In the genomic region with DNA sequence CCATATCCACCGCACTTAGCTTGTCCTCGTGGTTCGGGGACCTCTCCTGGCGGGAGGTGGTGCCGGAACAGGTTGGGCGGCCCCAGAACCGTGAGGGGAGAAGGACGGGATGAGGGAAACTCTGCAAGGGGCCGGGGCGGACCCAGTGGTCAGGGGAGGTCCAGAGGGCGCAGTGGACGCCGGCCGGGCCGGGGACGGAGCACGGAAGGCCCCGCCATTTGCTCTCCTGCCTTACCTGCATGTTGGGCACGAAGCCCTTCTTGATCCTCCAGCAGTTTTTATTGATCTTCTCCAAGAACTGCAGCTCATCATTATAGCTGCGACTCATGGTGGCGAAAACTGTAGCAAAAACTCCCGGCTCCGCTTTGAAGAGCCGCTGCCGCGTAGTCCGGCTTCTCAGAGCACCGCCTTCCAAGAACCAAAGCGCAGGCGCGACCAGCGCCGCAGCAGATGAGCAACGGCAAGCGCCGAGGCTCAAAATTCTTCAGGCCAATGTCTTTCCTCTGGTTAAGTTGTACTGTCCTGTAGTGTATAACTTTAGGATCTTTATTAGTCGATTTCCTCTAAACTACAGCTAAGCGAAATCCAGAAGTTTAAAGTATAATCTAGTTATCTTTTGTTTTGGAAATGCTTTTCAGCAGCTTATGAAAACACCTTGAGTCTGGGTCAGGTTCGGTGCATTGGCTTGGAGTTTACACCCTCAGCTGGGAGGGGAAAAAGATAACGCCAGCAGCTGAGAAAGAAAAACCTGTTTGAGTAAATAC, we compare ENCODE assay signal across 1 cellular context.
TF ChIP-seq lines count a peak whose summit lies in the region.

A gene (minus strand): TSS at position 419 of the 764 bp plus-strand sequence. CDS start 91 bp downstream, at position 328.

TF ChIP-seq in HepG2, 621 proteins besides CTCF, POLR2A, EP300 and RAD21 (continued from another document and continues in another):
- TF ChIP-seq, protein P1, sequence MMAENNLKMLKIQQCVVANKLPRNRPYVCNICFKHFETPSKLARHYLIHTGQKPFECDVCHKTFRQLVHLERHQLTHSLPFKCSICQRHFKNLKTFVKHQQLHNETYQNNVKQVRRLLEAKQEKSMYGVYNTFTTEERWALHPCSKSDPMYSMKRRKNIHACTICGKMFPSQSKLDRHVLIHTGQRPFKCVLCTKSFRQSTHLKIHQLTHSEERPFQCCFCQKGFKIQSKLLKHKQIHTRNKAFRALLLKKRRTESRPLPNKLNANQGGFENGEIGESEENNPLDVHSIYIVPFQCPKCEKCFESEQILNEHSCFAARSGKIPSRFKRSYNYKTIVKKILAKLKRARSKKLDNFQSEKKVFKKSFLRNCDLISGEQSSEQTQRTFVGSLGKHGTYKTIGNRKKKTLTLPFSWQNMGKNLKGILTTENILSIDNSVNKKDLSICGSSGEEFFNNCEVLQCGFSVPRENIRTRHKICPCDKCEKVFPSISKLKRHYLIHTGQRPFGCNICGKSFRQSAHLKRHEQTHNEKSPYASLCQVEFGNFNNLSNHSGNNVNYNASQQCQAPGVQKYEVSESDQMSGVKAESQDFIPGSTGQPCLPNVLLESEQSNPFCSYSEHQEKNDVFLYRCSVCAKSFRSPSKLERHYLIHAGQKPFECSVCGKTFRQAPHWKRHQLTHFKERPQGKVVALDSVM (CRISPR knock-in tag; IDR thresholded peaks at IDR 0.05) = no peak
- TF ChIP-seq SOX13 (IDR thresholded peaks at IDR 0.05) = no peak
- no peak for TF ChIP-seq SOX13 (CRISPR knock-in tag; conservative IDR thresholded peaks at IDR 0.05 in 1 of 2, IDR thresholded peaks at IDR 0.05 in 1 of 2)
- TF ChIP-seq PAX8 (CRISPR knock-in tag; IDR thresholded peaks at IDR 0.05; ENCODE audit: borderline replicate concordance) = no peak
- no peak for TF ChIP-seq ZNF3 (CRISPR knock-in tag; IDR thresholded peaks at IDR 0.05)
- TF ChIP-seq, protein P2, sequence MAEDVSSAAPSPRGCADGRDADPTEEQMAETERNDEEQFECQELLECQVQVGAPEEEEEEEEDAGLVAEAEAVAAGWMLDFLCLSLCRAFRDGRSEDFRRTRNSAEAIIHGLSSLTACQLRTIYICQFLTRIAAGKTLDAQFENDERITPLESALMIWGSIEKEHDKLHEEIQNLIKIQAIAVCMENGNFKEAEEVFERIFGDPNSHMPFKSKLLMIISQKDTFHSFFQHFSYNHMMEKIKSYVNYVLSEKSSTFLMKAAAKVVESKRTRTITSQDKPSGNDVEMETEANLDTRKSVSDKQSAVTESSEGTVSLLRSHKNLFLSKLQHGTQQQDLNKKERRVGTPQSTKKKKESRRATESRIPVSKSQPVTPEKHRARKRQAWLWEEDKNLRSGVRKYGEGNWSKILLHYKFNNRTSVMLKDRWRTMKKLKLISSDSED (CRISPR knock-in tag; IDR thresholded peaks at IDR 0.05) = no peak
- TF ChIP-seq, protein P3, sequence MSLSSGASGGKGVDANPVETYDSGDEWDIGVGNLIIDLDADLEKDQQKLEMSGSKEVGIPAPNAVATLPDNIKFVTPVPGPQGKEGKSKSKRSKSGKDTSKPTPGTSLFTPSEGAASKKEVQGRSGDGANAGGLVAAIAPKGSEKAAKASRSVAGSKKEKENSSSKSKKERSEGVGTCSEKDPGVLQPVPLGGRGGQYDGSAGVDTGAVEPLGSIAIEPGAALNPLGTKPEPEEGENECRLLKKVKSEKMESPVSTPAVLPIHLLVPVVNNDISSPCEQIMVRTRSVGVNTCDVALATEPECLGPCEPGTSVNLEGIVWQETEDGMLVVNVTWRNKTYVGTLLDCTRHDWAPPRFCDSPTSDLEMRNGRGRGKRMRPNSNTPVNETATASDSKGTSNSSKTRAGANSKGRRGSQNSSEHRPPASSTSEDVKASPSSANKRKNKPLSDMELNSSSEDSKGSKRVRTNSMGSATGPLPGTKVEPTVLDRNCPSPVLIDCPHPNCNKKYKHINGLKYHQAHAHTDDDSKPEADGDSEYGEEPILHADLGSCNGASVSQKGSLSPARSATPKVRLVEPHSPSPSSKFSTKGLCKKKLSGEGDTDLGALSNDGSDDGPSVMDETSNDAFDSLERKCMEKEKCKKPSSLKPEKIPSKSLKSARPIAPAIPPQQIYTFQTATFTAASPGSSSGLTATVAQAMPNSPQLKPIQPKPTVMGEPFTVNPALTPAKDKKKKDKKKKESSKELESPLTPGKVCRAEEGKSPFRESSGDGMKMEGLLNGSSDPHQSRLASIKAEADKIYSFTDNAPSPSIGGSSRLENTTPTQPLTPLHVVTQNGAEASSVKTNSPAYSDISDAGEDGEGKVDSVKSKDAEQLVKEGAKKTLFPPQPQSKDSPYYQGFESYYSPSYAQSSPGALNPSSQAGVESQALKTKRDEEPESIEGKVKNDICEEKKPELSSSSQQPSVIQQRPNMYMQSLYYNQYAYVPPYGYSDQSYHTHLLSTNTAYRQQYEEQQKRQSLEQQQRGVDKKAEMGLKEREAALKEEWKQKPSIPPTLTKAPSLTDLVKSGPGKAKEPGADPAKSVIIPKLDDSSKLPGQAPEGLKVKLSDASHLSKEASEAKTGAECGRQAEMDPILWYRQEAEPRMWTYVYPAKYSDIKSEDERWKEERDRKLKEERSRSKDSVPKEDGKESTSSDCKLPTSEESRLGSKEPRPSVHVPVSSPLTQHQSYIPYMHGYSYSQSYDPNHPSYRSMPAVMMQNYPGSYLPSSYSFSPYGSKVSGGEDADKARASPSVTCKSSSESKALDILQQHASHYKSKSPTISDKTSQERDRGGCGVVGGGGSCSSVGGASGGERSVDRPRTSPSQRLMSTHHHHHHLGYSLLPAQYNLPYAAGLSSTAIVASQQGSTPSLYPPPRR (CRISPR knock-in tag; IDR thresholded peaks at IDR 0.05; ENCODE audit: borderline replicate concordance) = 0 out of 2 replicates have a peak, but pooled peaks have one; percentile 45
- TF ChIP-seq, protein P4, sequence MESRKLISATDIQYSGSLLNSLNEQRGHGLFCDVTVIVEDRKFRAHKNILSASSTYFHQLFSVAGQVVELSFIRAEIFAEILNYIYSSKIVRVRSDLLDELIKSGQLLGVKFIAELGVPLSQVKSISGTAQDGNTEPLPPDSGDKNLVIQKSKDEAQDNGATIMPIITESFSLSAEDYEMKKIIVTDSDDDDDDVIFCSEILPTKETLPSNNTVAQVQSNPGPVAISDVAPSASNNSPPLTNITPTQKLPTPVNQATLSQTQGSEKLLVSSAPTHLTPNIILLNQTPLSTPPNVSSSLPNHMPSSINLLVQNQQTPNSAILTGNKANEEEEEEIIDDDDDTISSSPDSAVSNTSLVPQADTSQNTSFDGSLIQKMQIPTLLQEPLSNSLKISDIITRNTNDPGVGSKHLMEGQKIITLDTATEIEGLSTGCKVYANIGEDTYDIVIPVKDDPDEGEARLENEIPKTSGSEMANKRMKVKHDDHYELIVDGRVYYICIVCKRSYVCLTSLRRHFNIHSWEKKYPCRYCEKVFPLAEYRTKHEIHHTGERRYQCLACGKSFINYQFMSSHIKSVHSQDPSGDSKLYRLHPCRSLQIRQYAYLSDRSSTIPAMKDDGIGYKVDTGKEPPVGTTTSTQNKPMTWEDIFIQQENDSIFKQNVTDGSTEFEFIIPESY (CRISPR knock-in tag; IDR thresholded peaks at IDR 0.05) = no peak
- no peak; the same call in 1 of the 2 replicates for TF ChIP-seq ZNF547 (CRISPR knock-in tag; IDR thresholded peaks at IDR 0.05)
- peak; percentile 27 for TF ChIP-seq GATAD2A (CRISPR knock-in tag; IDR thresholded peaks at IDR 0.05)
- TF ChIP-seq, protein P5, sequence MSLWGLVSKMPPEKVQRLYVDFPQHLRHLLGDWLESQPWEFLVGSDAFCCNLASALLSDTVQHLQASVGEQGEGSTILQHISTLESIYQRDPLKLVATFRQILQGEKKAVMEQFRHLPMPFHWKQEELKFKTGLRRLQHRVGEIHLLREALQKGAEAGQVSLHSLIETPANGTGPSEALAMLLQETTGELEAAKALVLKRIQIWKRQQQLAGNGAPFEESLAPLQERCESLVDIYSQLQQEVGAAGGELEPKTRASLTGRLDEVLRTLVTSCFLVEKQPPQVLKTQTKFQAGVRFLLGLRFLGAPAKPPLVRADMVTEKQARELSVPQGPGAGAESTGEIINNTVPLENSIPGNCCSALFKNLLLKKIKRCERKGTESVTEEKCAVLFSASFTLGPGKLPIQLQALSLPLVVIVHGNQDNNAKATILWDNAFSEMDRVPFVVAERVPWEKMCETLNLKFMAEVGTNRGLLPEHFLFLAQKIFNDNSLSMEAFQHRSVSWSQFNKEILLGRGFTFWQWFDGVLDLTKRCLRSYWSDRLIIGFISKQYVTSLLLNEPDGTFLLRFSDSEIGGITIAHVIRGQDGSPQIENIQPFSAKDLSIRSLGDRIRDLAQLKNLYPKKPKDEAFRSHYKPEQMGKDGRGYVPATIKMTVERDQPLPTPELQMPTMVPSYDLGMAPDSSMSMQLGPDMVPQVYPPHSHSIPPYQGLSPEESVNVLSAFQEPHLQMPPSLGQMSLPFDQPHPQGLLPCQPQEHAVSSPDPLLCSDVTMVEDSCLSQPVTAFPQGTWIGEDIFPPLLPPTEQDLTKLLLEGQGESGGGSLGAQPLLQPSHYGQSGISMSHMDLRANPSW (CRISPR knock-in tag; IDR thresholded peaks at IDR 0.05; ENCODE audit: borderline replicate concordance) = no peak
- no peak for TF ChIP-seq ZNF251 (CRISPR knock-in tag; IDR thresholded peaks at IDR 0.05)
- 0 out of 2 replicates have a peak, but pooled peaks have one; percentile 55 for TF ChIP-seq IRX3 (CRISPR knock-in tag; IDR thresholded peaks at IDR 0.05; ENCODE audit: borderline replicate concordance, low read depth)
- TF ChIP-seq ZNF296 (CRISPR knock-in tag; conservative IDR thresholded peaks at IDR 0.05) = peak; percentile 91
- TF ChIP-seq TOPORS (CRISPR knock-in tag; IDR thresholded peaks at IDR 0.05) = no peak
- no peak for TF ChIP-seq CCAR2 (optimal IDR thresholded peaks at IDR 0.05; ENCODE audit: low read depth, low read length)
- no peak for TF ChIP-seq DR1 (CRISPR knock-in tag; IDR thresholded peaks at IDR 0.05)
- TF ChIP-seq, protein P6, sequence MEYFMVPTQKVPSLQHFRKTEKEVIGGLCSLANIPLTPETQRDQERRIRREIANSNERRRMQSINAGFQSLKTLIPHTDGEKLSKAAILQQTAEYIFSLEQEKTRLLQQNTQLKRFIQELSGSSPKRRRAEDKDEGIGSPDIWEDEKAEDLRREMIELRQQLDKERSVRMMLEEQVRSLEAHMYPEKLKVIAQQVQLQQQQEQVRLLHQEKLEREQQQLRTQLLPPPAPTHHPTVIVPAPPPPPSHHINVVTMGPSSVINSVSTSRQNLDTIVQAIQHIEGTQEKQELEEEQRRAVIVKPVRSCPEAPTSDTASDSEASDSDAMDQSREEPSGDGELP (IDR thresholded peaks at IDR 0.05; ENCODE audit: borderline replicate concordance, low read depth) = peak; percentile 23; the same call in 1 of the 2 replicates
- no peak for TF ChIP-seq ZNF839 (CRISPR knock-in tag; IDR thresholded peaks at IDR 0.05; ENCODE audit: borderline replicate concordance)
- TF ChIP-seq, protein P7, sequence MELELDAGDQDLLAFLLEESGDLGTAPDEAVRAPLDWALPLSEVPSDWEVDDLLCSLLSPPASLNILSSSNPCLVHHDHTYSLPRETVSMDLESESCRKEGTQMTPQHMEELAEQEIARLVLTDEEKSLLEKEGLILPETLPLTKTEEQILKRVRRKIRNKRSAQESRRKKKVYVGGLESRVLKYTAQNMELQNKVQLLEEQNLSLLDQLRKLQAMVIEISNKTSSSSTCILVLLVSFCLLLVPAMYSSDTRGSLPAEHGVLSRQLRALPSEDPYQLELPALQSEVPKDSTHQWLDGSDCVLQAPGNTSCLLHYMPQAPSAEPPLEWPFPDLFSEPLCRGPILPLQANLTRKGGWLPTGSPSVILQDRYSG (CRISPR knock-in tag; IDR thresholded peaks at IDR 0.05) = peak; percentile 52; the same call in 1 of the 2 replicates
- no peak for TF ChIP-seq PRMT3 (CRISPR knock-in tag; IDR thresholded peaks at IDR 0.05; ENCODE audit: borderline replicate concordance, low read depth)
- peak; percentile 39 for TF ChIP-seq MED8 (CRISPR knock-in tag; IDR thresholded peaks at IDR 0.05; ENCODE audit: insufficient replicate concordance)
- no peak for TF ChIP-seq ZNF143 (CRISPR knock-in tag; IDR thresholded peaks at IDR 0.05)
- TF ChIP-seq ZNF660 (CRISPR knock-in tag; IDR thresholded peaks at IDR 0.05; ENCODE audit: borderline replicate concordance, low read depth) = no peak
- TF ChIP-seq ZNF724P (CRISPR knock-in tag; IDR thresholded peaks at IDR 0.05; ENCODE audit: borderline replicate concordance) = no peak
- TF ChIP-seq JUND (CRISPR knock-in tag; IDR thresholded peaks at IDR 0.05) = no peak
- TF ChIP-seq STAT5B (CRISPR knock-in tag; IDR thresholded peaks at IDR 0.05) = no peak
- no peak for TF ChIP-seq NFIB (CRISPR knock-in tag; IDR thresholded peaks at IDR 0.05; ENCODE audit: borderline replicate concordance)
- TF ChIP-seq ZNF160 (CRISPR knock-in tag; IDR thresholded peaks at IDR 0.05) = peak; percentile 4; the same call in 1 of the 2 replicates
- TF ChIP-seq NPAS2 (CRISPR knock-in tag; IDR thresholded peaks at IDR 0.05; ENCODE audit: borderline replicate concordance) = no peak
- TF ChIP-seq FOXM1 (CRISPR knock-in tag; IDR thresholded peaks at IDR 0.05) = peak; percentile 15; the same call in 1 of the 2 replicates
- peak; percentile 91 for TF ChIP-seq KAT8 (CRISPR knock-in tag; IDR thresholded peaks at IDR 0.05)
- TF ChIP-seq ARNT (IDR thresholded peaks at IDR 0.05) = no peak
- no peak for TF ChIP-seq GPN1 (CRISPR knock-in tag; IDR thresholded peaks at IDR 0.05; ENCODE audit: borderline replicate concordance)
- TF ChIP-seq KDM1A (CRISPR knock-in tag; IDR thresholded peaks at IDR 0.05) = no peak
- no peak for TF ChIP-seq GTF3A (CRISPR knock-in tag; conservative IDR thresholded peaks at IDR 0.05)
- TF ChIP-seq, protein P8, sequence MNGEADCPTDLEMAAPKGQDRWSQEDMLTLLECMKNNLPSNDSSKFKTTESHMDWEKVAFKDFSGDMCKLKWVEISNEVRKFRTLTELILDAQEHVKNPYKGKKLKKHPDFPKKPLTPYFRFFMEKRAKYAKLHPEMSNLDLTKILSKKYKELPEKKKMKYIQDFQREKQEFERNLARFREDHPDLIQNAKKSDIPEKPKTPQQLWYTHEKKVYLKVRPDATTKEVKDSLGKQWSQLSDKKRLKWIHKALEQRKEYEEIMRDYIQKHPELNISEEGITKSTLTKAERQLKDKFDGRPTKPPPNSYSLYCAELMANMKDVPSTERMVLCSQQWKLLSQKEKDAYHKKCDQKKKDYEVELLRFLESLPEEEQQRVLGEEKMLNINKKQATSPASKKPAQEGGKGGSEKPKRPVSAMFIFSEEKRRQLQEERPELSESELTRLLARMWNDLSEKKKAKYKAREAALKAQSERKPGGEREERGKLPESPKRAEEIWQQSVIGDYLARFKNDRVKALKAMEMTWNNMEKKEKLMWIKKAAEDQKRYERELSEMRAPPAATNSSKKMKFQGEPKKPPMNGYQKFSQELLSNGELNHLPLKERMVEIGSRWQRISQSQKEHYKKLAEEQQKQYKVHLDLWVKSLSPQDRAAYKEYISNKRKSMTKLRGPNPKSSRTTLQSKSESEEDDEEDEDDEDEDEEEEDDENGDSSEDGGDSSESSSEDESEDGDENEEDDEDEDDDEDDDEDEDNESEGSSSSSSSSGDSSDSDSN (CRISPR knock-in tag; IDR thresholded peaks at IDR 0.05) = peak; percentile 72; the same call in 1 of the 2 replicates
- TF ChIP-seq CREM (IDR thresholded peaks at IDR 0.05) = peak; percentile 47
- no peak for TF ChIP-seq CREM (CRISPR knock-in tag; IDR thresholded peaks at IDR 0.05)
- TF ChIP-seq, protein P9, sequence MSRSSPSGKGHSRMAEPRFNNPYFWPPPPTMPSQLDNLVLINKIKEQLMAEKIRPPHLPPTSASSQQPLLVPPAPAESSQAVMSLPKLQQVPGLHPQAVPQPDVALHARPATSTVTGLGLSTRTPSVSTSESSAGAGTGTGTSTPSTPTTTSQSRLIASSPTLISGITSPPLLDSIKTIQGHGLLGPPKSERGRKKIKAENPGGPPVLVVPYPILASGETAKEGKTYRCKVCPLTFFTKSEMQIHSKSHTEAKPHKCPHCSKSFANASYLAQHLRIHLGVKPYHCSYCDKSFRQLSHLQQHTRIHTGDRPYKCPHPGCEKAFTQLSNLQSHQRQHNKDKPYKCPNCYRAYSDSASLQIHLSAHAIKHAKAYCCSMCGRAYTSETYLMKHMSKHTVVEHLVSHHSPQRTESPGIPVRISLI (CRISPR knock-in tag; IDR thresholded peaks at IDR 0.05; ENCODE audit: borderline replicate concordance) = no peak
